9 cellular contexts compared by ENCODE assay signal in the genomic region with DNA sequence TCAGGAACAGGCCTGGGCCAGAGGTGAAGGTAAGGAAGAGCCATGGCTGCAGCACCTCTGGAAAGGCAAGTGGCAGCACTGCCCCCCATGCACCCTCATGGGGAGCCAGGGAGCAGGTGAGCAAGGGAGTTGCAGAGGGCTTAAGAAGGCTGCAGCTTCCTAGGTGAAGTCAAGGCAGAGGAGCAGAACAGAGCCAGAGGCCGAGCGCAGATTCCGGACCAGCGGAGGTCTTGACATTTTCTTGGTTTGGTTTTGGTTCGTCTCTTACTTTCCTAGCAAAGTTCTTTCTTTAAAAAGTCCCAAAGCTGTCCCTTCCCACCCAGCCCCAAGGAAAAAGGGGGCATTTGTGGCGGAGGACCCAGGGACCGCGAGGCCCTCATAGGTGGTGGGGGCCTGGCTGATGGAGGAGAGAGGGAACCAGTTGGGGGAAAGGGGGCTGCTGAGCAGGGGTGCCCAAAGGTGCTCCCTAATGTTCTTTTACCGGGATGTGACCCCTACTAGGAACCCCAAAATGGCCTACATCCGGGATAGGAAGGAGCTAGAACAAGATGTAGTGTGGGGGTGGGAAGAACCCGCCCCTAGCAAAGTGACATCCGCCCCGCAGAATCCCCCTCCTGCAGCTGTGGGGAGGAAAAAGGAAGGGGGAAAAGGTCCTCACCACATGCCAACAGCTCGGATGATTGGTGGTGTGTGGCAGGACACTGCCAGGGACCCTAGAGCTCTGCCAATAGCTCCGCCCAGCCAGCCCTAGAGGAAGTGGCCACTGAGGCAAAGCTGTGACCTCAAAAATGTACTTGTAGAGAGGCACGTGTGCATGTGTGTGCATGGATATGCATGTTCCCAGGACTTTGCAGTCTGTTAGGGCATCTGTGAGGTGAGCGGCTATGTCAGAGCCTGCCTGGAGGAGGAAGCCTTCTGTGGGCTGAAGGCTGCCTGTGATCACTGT. TPM values are rescaled to one million over a fixed set of nuclear protein-coding genes. Genes with fewer than 3 reads are reported as not detected.
A peak's percentile ranks its signal among the peaks of the same experiment; 100 is the strongest.
DNase-seq lines count a peak whose midpoint lies in the region; ATAC-seq and TF ChIP-seq lines count a peak whose summit lies in the region.
"Had no signal": no experiment of that assay in that cellular context is flagged by ENCODE, and none has a peak within 500 bp of the region (broad histone marks: within the 10 kb centered on the region; RNA-seq: fewer than 3 reads in every experiment).

No MANE protein-coding gene starts in this region.

- H3K27ac ChIP-seq in osteoblast (ENCODE audit: low read depth, low read length) (no peak overlapping the region), hepatocyte (no peak overlapping the region), uterus (no peak overlapping the region)

- H3K79me2 ChIP-seq in osteoblast (ENCODE audit: insufficient read depth, low read length) (no peaks in the 10 kb centered on the region), hepatocyte (no peaks in the 10 kb centered on the region)

- DNase-seq in CD14-positive monocyte (ENCODE audit: low spot score) (peak; percentile 64), osteoblast (ENCODE audit: insufficient read length, low spot score, missing footprints) (no peak), hepatocyte (ENCODE audit: low spot score) (no peak), uterus (no peak)
- peak; percentile 28 for DNase-seq in activated gamma-delta T cell treated with anti-CD3 and anti-CD28 coated beads, Interleukin-2, amount 50 U/mL, for 16 hours (ENCODE audit: low read depth)
- DNase-seq in stimulated activated effector memory CD8-positive, alpha-beta T cell treated with anti-CD3 and anti-CD28 coated beads, Interleukin-12 subunit alpha, Interleukin-12 subunit beta, amount 100 ng/mL, for 72 hours (ENCODE audit: low spot score in 2 of 2): peak; percentile 36 to 78

- no peak overlapping the region for H3K4me2 ChIP-seq in osteoblast (ENCODE audit: insufficient read depth, low read length)
- H3K4me2 ChIP-seq in hepatocyte: no peak overlapping the region

- no peaks in the 10 kb centered on the region for H3K36me3 ChIP-seq in osteoblast (ENCODE audit: insufficient read depth, low read length)
- no peaks in the 10 kb centered on the region for H3K36me3 ChIP-seq in hepatocyte (replicated peaks; ENCODE audit: insufficient read depth, low read depth)
- H3K36me3 ChIP-seq in uterus: no peaks in the 10 kb centered on the region

- no peaks in the 10 kb centered on the region for H3K4me1 ChIP-seq in osteoblast (ENCODE audit: insufficient read depth, low read length)
- no peaks in the 10 kb centered on the region for H3K4me1 ChIP-seq in hepatocyte (ENCODE audit: insufficient read depth)
- H3K4me1 ChIP-seq in uterus: no peaks in the 10 kb centered on the region

- WGBS in hepatocyte (ENCODE audit: low lambda C conversion rate, missing lambda C conversion rate): 94% methylated on average over 17 of the region's 17 CpGs

- H3K27me3 ChIP-seq in osteoblast (ENCODE audit: insufficient read depth, low read length) (peaks cover 9% of the 10 kb centered on the region), hepatocyte (peaks cover 28% of the 10 kb centered on the region), uterus (no peaks in the 10 kb centered on the region)

- no peaks in the 10 kb centered on the region for H4K20me1 ChIP-seq in osteoblast (ENCODE audit: insufficient read depth, low read length)
- H4K20me1 ChIP-seq in hepatocyte (ENCODE audit: insufficient read depth, poor library complexity, severe bottlenecking): no peaks in the 10 kb centered on the region

- peaks cover 3 to 4% of the 10 kb centered on the region in 2 donors for H3K36me3 Mint-ChIP-seq in CD14-positive monocyte
- H3K36me3 Mint-ChIP-seq in stimulated activated effector memory CD8-positive, alpha-beta T cell treated with anti-CD3 and anti-CD28 coated beads, Interleukin-12 subunit alpha, Interleukin-12 subunit beta, amount 100 ng/mL, for 72 hours: peaks cover 23% of the 10 kb centered on the region

- H3K9me3 Mint-ChIP-seq in CD14-positive monocyte: no peaks in the 10 kb centered on the region
- no peaks in the 10 kb centered on the region for H3K9me3 Mint-ChIP-seq in stimulated activated effector memory CD8-positive, alpha-beta T cell treated with anti-CD3 and anti-CD28 coated beads, Interleukin-12 subunit alpha, Interleukin-12 subunit beta, amount 100 ng/mL, for 72 hours

- H3K4me1 Mint-ChIP-seq in CD14-positive monocyte: peaks cover 38% of the 10 kb centered on the region
- H3K4me1 Mint-ChIP-seq in stimulated activated effector memory CD8-positive, alpha-beta T cell treated with anti-CD3 and anti-CD28 coated beads, Interleukin-12 subunit alpha, Interleukin-12 subunit beta, amount 100 ng/mL, for 72 hours: peaks cover 74% of the 10 kb centered on the region

- H3K9me2 ChIP-seq in hepatocyte (replicated peaks; ENCODE audit: insufficient read depth): no peaks in the 10 kb centered on the region

- no peak for TF ChIP-seq CTCF in CD14-positive monocyte (IDR thresholded peaks at IDR 0.05)
- no peak for TF ChIP-seq CTCF in osteoblast (IDR thresholded peaks at IDR 0.05; ENCODE audit: extremely low read depth, low read depth, low read length)
- TF ChIP-seq CTCF in hepatocyte (IDR thresholded peaks at IDR 0.05; ENCODE audit: poor library complexity): no peak
- TF ChIP-seq CTCF in uterus (IDR thresholded peaks at IDR 0.05): no peak

- TF ChIP-seq POLR2A in uterus (IDR thresholded peaks at IDR 0.05): no peak

- no peak overlapping the region for H3K4me3 ChIP-seq in osteoblast (ENCODE audit: insufficient read depth, low read length)
- H3K4me3 ChIP-seq in hepatocyte: no peak overlapping the region
- H3K4me3 ChIP-seq in uterus: no peak overlapping the region

- intact Hi-C loops in CD14-positive monocyte (cut with micrococcal nuclease) (no loop called here), uterus (cut with DNase I; ENCODE audit: low total_unique reads) (no loop called here)

- ATAC-seq in GM19351 (IDR thresholded peaks at IDR 0.05; ENCODE audit: unreplicated experiment) (peak; percentile 44), HG03520 (IDR thresholded peaks at IDR 0.05; ENCODE audit: unreplicated experiment) (peak; percentile 33)
- peak; percentile 85 for ATAC-seq in stimulated activated effector memory CD8-positive, alpha-beta T cell treated with anti-CD3 and anti-CD28 coated beads, Interleukin-12 subunit alpha, Interleukin-12 subunit beta, amount 100 ng/mL, for 72 hours

- H3K27ac Mint-ChIP-seq in CD14-positive monocyte: peak overlapping the region in 2 of 7 donors; percentile 77 to 81
- H3K27ac Mint-ChIP-seq in stimulated activated effector memory CD8-positive, alpha-beta T cell treated with anti-CD3 and anti-CD28 coated beads, Interleukin-12 subunit alpha, Interleukin-12 subunit beta, amount 100 ng/mL, for 72 hours: peak overlapping the region; percentile 98

- H3K9me3 ChIP-seq in osteoblast (ENCODE audit: low read depth, low read length) (no peaks in the 10 kb centered on the region), hepatocyte (ENCODE audit: low read depth) (no peaks in the 10 kb centered on the region), uterus (no peaks in the 10 kb centered on the region)

- peaks cover 12 to 24% (median 16%) of the 10 kb centered on the region in 3 donors for H3K27me3 Mint-ChIP-seq in CD14-positive monocyte (ENCODE audit: low read depth in 3 of 3)

- H2AFZ ChIP-seq in osteoblast (ENCODE audit: low read length) (no peak overlapping the region), hepatocyte (no peak overlapping the region)

- peak overlapping the region in 1 of 2 donors; percentile 43 for H3K4me3 Mint-ChIP-seq in CD14-positive monocyte
- H3K4me3 Mint-ChIP-seq in stimulated activated effector memory CD8-positive, alpha-beta T cell treated with anti-CD3 and anti-CD28 coated beads, Interleukin-12 subunit alpha, Interleukin-12 subunit beta, amount 100 ng/mL, for 72 hours: peak overlapping the region; percentile 90

RNA-seq across cellular contexts. Expression of a gene that starts 0.9 kb away (rescaled TPM):
- 1 to 10 TPM; 1.6 to 1.8 TPM for polyA plus RNA-seq in CD14-positive monocyte
- total RNA-seq in osteoblast: 2.7 and 2.9 TPM in 2 replicates
- total RNA-seq in hepatocyte: 1.9 and 2.0 TPM in 2 replicates
- 1.1 and 1.3 TPM in 2 replicates for polyA plus RNA-seq in hepatocyte
- total RNA-seq in uterus: 1 to 10 TPM in 2 of 4 donors, not detected in 2; 2.8 to 3.0 TPM
- total RNA-seq: lung microvascular endothelial cell had no signal

RNA-seq across cellular contexts. Expression of a gene that starts 14.1 kb away (rescaled TPM):
- 1 to 10 TPM; 2.9 TPM for polyA plus RNA-seq in CD14-positive monocyte
- 18.5 and 18.6 TPM in 2 replicates for total RNA-seq in osteoblast
- 17.4 and 20.1 TPM in 2 replicates for total RNA-seq in hepatocyte
- 27.2 and 30.3 TPM in 2 replicates for polyA plus RNA-seq in hepatocyte
- total RNA-seq in uterus: 10 to 100 TPM in 3 of 4 donors, 1 to 10 TPM in 1; 2.0 to 59.7 (median 15.5) TPM

RNA-seq across cellular contexts. Expression of a gene that starts 31.6 kb away (rescaled TPM):
- under 1 TPM; 0.27 to 0.36 TPM for polyA plus RNA-seq in CD14-positive monocyte
- 0.36 TPM in 1 of 2 replicates, not detected in the other for total RNA-seq in osteoblast
- not detected in 2 replicates for total RNA-seq in hepatocyte
- polyA plus RNA-seq in hepatocyte: not detected in 2 replicates
- total RNA-seq in uterus: under 1 TPM in 2 of 4 donors, not detected in 2; 0.21 to 0.51 TPM
- total RNA-seq: lung microvascular endothelial cell had no signal

RNA-seq across cellular contexts. Expression of a gene that starts 38.7 kb away (rescaled TPM):
- polyA plus RNA-seq in CD14-positive monocyte (10 to 100 TPM in 1 of 2 donors, not detected in 1; 13.3 TPM), hepatocyte (not detected in 2 replicates)
- total RNA-seq in osteoblast (88,726 and 110,601 TPM in 2 replicates), hepatocyte (1,377 and 3,174 TPM in 2 replicates), uterus (over 10,000 TPM in 2 of 4 donors, 1,000 to 10,000 TPM in 2; 2,632 to 57,722 (median 9,015) TPM)

RNA-seq across cellular contexts. Expression of a gene that starts 39.0 kb away (rescaled TPM):
- polyA plus RNA-seq in CD14-positive monocyte (10 to 100 TPM; 23.2 to 32.6 TPM), hepatocyte (39.5 and 42.2 TPM in 2 replicates)
- total RNA-seq in osteoblast (10.6 and 15.6 TPM in 2 replicates), hepatocyte (12.1 and 13.8 TPM in 2 replicates), uterus (100 to 1,000 TPM in 1 of 4 donors, 10 to 100 TPM in 2, 1 to 10 TPM in 1; 9.0 to 120 (median 32.1) TPM)

Comparison
In these comparisons a context has a peak if more than half of its experiments do, and no peak if none do; other contexts are left out.
1. DNase-seq: peak in CD14-positive monocyte (single experiment), activated gamma-delta T cell treated with anti-CD3 and anti-CD28 coated beads, Interleukin-2, amount 50 U/mL, for 16 hours (single experiment) and stimulated activated effector memory CD8-positive, alpha-beta T cell treated with anti-CD3 and anti-CD28 coated beads, Interleukin-12 subunit alpha, Interleukin-12 subunit beta, amount 100 ng/mL, for 72 hours (2 of 2); none in osteoblast (single experiment), hepatocyte (single experiment) and uterus (0 of 2).
2. ATAC-seq: peak in every context shown above with its lines; median percentile 85 in stimulated activated effector memory CD8-positive, alpha-beta T cell treated with anti-CD3 and anti-CD28 coated beads, Interleukin-12 subunit alpha, Interleukin-12 subunit beta, amount 100 ng/mL, for 72 hours; 44 in GM19351; 33 in HG03520.